ENCODE assay signal across 1 cellular context in genomic region chr7:66125781-66126352, GRCh38.
TF ChIP-seq lines count a peak whose summit lies in the region.

No MANE protein-coding gene starts in this region.

TF ChIP-seq in SK-N-SH treated with all-trans-retinoic acid at 6 μM for 48 hours, 23 proteins besides CTCF, POLR2A, EP300 and RAD21 (continued from another document):
- peak; percentile 95 for TF ChIP-seq TSHZ2 (CRISPR knock-in tag; IDR thresholded peaks at IDR 0.05)
- peak; percentile 81 for TF ChIP-seq TCF4 (CRISPR knock-in tag; IDR thresholded peaks at IDR 0.05; ENCODE audit: borderline replicate concordance)
- TF ChIP-seq POU6F1 (CRISPR knock-in tag; IDR thresholded peaks at IDR 0.05; ENCODE audit: borderline replicate concordance, low read depth) = peak; percentile 88; the same call in 1 of the 2 replicates
- peak; percentile 95; the same call in 1 of the 2 replicates for TF ChIP-seq PATZ1 (CRISPR knock-in tag; IDR thresholded peaks at IDR 0.05; ENCODE audit: borderline replicate concordance)
- TF ChIP-seq GLIS3 (CRISPR knock-in tag; IDR thresholded peaks at IDR 0.05) = peak; percentile 92
- peak; percentile 96 for TF ChIP-seq CSDC2 (CRISPR knock-in tag; IDR thresholded peaks at IDR 0.05)
- peak; percentile 81; the same call in 1 of the 2 replicates for TF ChIP-seq ZFP3 (CRISPR knock-in tag; IDR thresholded peaks at IDR 0.05)
- peak; percentile 68; the same call in 1 of the 2 replicates for TF ChIP-seq PPARA (CRISPR knock-in tag; IDR thresholded peaks at IDR 0.05; ENCODE audit: borderline replicate concordance)
- TF ChIP-seq ZNF8 (CRISPR knock-in tag; IDR thresholded peaks at IDR 0.05) = 0 out of 2 replicates have a peak, but pooled peaks have one; percentile 4
